Comparison of ENCODE assay signal across 1 cellular context in the genomic region with DNA sequence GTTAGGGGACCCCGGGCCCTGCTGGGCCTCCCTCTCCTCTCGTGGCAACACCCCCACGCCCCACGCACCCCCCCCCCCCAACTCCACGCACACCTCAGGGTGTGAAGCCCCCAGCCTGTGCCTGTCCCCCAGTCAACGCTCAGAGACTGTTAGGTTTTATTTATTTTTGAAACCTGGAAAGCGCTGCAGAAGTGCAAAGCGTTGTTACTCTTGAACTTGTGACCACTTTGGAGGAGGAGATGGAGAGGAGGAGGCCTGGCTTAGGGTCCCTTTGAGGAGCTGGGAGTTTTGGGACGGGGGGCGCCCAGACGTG.
TF ChIP-seq lines count a peak whose summit lies in the region.

No MANE protein-coding gene starts in this region.

TF ChIP-seq in H1, 55 proteins besides CTCF, POLR2A, EP300 and RAD21 (continued from another document):
- TF ChIP-seq, protein P1, sequence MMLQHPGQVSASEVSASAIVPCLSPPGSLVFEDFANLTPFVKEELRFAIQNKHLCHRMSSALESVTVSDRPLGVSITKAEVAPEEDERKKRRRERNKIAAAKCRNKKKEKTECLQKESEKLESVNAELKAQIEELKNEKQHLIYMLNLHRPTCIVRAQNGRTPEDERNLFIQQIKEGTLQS (IDR thresholded peaks at IDR 0.05; ENCODE audit: insufficient read depth, low read depth, low read length) = no peak
